17 cellular contexts compared by ENCODE assay signal in the genomic region with DNA sequence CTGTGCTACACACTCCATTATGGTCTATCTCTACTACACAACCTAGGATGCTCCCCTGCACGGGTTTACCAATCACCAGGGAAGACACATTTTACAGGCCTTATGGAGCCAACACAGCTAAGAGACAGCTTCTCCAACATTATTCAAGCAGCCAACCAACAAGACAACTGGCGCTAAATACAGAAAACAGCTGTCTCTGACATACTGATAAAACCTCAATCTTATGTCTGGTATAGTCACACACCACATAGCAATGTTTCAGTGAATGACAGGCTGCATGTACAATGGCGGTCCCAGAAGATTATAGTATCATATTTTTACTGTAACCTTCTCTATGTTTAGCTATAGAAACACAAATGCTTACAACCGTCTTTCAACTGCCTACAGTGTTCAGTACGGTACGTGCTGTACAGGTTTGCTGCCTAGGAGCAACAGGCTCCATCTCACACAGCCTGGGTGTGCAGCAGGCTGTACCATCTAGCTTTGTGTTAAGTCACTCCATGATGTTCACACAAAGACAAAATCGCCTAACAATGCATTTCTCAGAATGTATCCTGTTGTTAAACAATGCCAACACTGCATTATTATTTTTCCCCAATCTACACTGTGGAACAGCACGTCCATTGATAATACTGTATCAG. TPM values are rescaled to one million over a fixed set of nuclear protein-coding genes. Genes with fewer than 3 reads are reported as not detected.
DNase-seq lines count a peak whose midpoint lies in the region; ATAC-seq and TF ChIP-seq lines count a peak whose summit lies in the region.
"Had no signal": no experiment of that assay in that cellular context is flagged by ENCODE, and none has a peak within 500 bp of the region (broad histone marks: within the 10 kb centered on the region; RNA-seq: fewer than 3 reads in every experiment).

No MANE protein-coding gene starts in this region.

- H3K4me3 Mint-ChIP-seq in activated CD8-positive, alpha-beta T cell treated with anti-CD3 and anti-CD28 coated beads for 36 hours = no peak overlapping the region
- H3K4me3 Mint-ChIP-seq in activated CD8-positive, alpha-beta T cell treated with anti-CD3 and anti-CD28 coated beads, Interleukin-2, amount 10 ng/mL, durations not matched to agents 7 days and 5 days = no peak overlapping the region
- H3K4me3 Mint-ChIP-seq in chondrocyte (ENCODE audit: unreplicated experiment) = no peak overlapping the region

- no peaks in the 10 kb centered on the region for H3K9me3 ChIP-seq in HEK293 (ENCODE audit: control insufficient read depth, insufficient read depth, low read depth, low read length)
- H3K9me3 ChIP-seq in gastrocnemius medialis = no peaks in the 10 kb centered on the region
- H3K9me3 ChIP-seq: transverse colon had no signal

- H3K4me1 ChIP-seq in HEK293 (ENCODE audit: control insufficient read depth, insufficient read depth, low read length) (peaks cover 55% of the 10 kb centered on the region), gastrocnemius medialis (peaks cover 87 to 94% of the 10 kb centered on the region in 2 donors)

- intact Hi-C loops in activated CD8-positive, alpha-beta T cell treated with anti-CD3 and anti-CD28 coated beads for 36 hours (cut with micrococcal nuclease) = no loop called here
- intact Hi-C loops in gastrocnemius medialis (cut with DNase I; ENCODE audit: low total_unique reads) = no loop called here

- H3K9me3 Mint-ChIP-seq in activated CD8-positive, alpha-beta T cell treated with anti-CD3 and anti-CD28 coated beads for 36 hours = no peaks in the 10 kb centered on the region
- no peaks in the 10 kb centered on the region for H3K9me3 Mint-ChIP-seq in activated CD8-positive, alpha-beta T cell treated with anti-CD3 and anti-CD28 coated beads, Interleukin-2, amount 10 ng/mL, durations not matched to agents 7 days and 5 days (ENCODE audit: insufficient read depth)
- H3K9me3 Mint-ChIP-seq in chondrocyte (ENCODE audit: low read depth) = no peaks in the 10 kb centered on the region
- H3K9me3 Mint-ChIP-seq: activated T-helper 2 cell treated with anti-CD3 and anti-CD28 coated beads, Interferon-gamma antibody, Interleukin-2, Interleukin-4, amounts not matched to agents 10 μg/mL and 5 μg/mL and 100 μg/mL, durations not matched to agents 14 hours and 24 hours and 36 hours; CD8-positive, alpha-beta memory T cell had no signal

- POLR2A ChIA-PET in activated CD8-positive, alpha-beta T cell treated with anti-CD3 and anti-CD28 coated beads for 36 hours (lab: Charles Lee) = interaction anchor here (0.8 kb wide), 1 partner anchor 138 kb away, joined by 3 read pairs; no protein-coding TSS in a partner anchor
- POLR2A ChIA-PET in activated CD8-positive, alpha-beta T cell treated with anti-CD3 and anti-CD28 coated beads, Interleukin-2, amount 10 ng/mL, durations not matched to agents 7 days and 5 days (lab: Charles Lee) = interaction anchor here (1.0 kb wide), 1 partner anchor 8 kb away, joined by 4 read pairs; no protein-coding TSS in a partner anchor
- POLR2A ChIA-PET in HEK293 (lab: Yijun Ruan, JAX) = interaction anchor here (1.1 to 1.4 kb wide), 2 partner anchors 12 to 13 kb away, joined by 3 read pairs; no protein-coding TSS in a partner anchor

- no peak for TF ChIP-seq POLR2A in gastrocnemius medialis (IDR thresholded peaks at IDR 0.05)

- DNase-seq in activated CD8-positive, alpha-beta T cell treated with anti-CD3 and anti-CD28 coated beads for 36 hours = no peak
- DNase-seq in activated CD8-positive, alpha-beta T cell treated with anti-CD3 and anti-CD28 coated beads, Interleukin-2, amount 10 ng/mL, durations not matched to agents 7 days and 5 days = no peak
- DNase-seq in chondrocyte (ENCODE audit: low spot score) = no peak
- no peak for DNase-seq in gastrocnemius medialis
- no peak for DNase-seq in DMS79 treated with DMSO at 0.1 percent for 48 hours (lab: John Stamatoyannopoulos, UW)
- no peak for DNase-seq in activated gamma-delta T cell (lab: John Stamatoyannopoulos, UW)
- no peak for DNase-seq in occipital lobe (lab: John Stamatoyannopoulos, UW)
- DNase-seq: activated CD4-positive, alpha-beta T cell treated with anti-CD3 and anti-CD28 coated beads, Interleukin-2, amount 50 U/mL, for 48 hours; amygdala; CD8-positive, alpha-beta memory T cell; foreskin fibroblast; NCI-H146; NCI-H2227 treated with DMSO at 0.1 percent for 48 hours; transverse colon had no signal

- no peak overlapping the region for H3K27ac ChIP-seq in HEK293 (ENCODE audit: extremely low read depth, low read depth, low read length)
- H3K27ac ChIP-seq in gastrocnemius medialis = peak overlapping the region; percentile 95 to 100 (median 98)
- H3K27ac ChIP-seq: transverse colon had no signal

- CTCF ChIA-PET in activated CD8-positive, alpha-beta T cell treated with anti-CD3 and anti-CD28 coated beads for 36 hours (lab: Charles Lee) = interaction anchor here (2.1 kb wide), 1 partner anchor 12 kb away, joined by 10 read pairs; a partner anchor contains a TSS
- CTCF ChIA-PET in activated CD8-positive, alpha-beta T cell treated with anti-CD3 and anti-CD28 coated beads, Interleukin-2, amount 10 ng/mL, durations not matched to agents 7 days and 5 days (lab: Charles Lee) = interaction anchor here (1.1 to 5.5 kb wide), 3 partner anchors 12 to 88 kb away, joined by 4 to 50 read pairs (median 24); a partner anchor contains a TSS
- CTCF ChIA-PET in HEK293 (lab: Yijun Ruan, JAX) = interaction anchor here (1.0 to 1.7 kb wide), 5 partner anchors 8 to 87 kb away, joined by 3 to 6 read pairs (median 4); no protein-coding TSS in a partner anchor

- no peaks in the 10 kb centered on the region for H3K27me3 ChIP-seq in gastrocnemius medialis
- H3K27me3 ChIP-seq: transverse colon had no signal

- H3K4me3 ChIP-seq in HEK293 (ENCODE audit: low read depth, low read length) (no peak overlapping the region), gastrocnemius medialis (no peak overlapping the region)
- H3K4me3 ChIP-seq: transverse colon had no signal

- no peak for ATAC-seq in activated CD8-positive, alpha-beta T cell treated with anti-CD3 and anti-CD28 coated beads for 36 hours
- ATAC-seq in activated CD8-positive, alpha-beta T cell treated with anti-CD3 and anti-CD28 coated beads, Interleukin-2, amount 10 ng/mL, durations not matched to agents 7 days and 5 days = no peak
- peak in 1 of 2 donors; percentile 10 for ATAC-seq in gastrocnemius medialis
- ATAC-seq: left lobe of liver had no signal

- H3K36me3 Mint-ChIP-seq in activated CD8-positive, alpha-beta T cell treated with anti-CD3 and anti-CD28 coated beads for 36 hours (ENCODE audit: low read depth) = peaks cover 46% of the 10 kb centered on the region
- peaks cover 48% of the 10 kb centered on the region for H3K36me3 Mint-ChIP-seq in activated CD8-positive, alpha-beta T cell treated with anti-CD3 and anti-CD28 coated beads, Interleukin-2, amount 10 ng/mL, durations not matched to agents 7 days and 5 days (ENCODE audit: low read depth)
- H3K36me3 Mint-ChIP-seq in chondrocyte (ENCODE audit: low read depth) = peaks cover 6% of the 10 kb centered on the region

- peaks cover 81% of the 10 kb centered on the region for H3K4me1 Mint-ChIP-seq in activated CD8-positive, alpha-beta T cell treated with anti-CD3 and anti-CD28 coated beads for 36 hours (ENCODE audit: low read depth)
- H3K4me1 Mint-ChIP-seq in activated CD8-positive, alpha-beta T cell treated with anti-CD3 and anti-CD28 coated beads, Interleukin-2, amount 10 ng/mL, durations not matched to agents 7 days and 5 days (ENCODE audit: low read depth) = peaks cover 81% of the 10 kb centered on the region
- H3K4me1 Mint-ChIP-seq in chondrocyte (ENCODE audit: low read depth) = peaks cover 85% of the 10 kb centered on the region

- no peaks in the 10 kb centered on the region for H3K27me3 Mint-ChIP-seq in activated CD8-positive, alpha-beta T cell treated with anti-CD3 and anti-CD28 coated beads for 36 hours
- H3K27me3 Mint-ChIP-seq in activated CD8-positive, alpha-beta T cell treated with anti-CD3 and anti-CD28 coated beads, Interleukin-2, amount 10 ng/mL, durations not matched to agents 7 days and 5 days (ENCODE audit: low read depth) = no peaks in the 10 kb centered on the region
- H3K27me3 Mint-ChIP-seq in chondrocyte (ENCODE audit: low read depth) = no peaks in the 10 kb centered on the region
- H3K27me3 Mint-ChIP-seq: CD8-positive, alpha-beta memory T cell had no signal

- H3K36me3 ChIP-seq in HEK293 (ENCODE audit: control insufficient read depth in 2 of 2, insufficient read depth in 1 of 2, low read length in 2 of 2) (peaks cover 25 to 63% of the 10 kb centered on the region in 2 experiments), gastrocnemius medialis (peaks cover 0 to 12% of the 10 kb centered on the region in 2 donors)

- peak overlapping the region; percentile 58 for H3K27ac Mint-ChIP-seq in activated CD8-positive, alpha-beta T cell treated with anti-CD3 and anti-CD28 coated beads for 36 hours
- no peak overlapping the region for H3K27ac Mint-ChIP-seq in activated CD8-positive, alpha-beta T cell treated with anti-CD3 and anti-CD28 coated beads, Interleukin-2, amount 10 ng/mL, durations not matched to agents 7 days and 5 days
- peak overlapping the region; percentile 69 for H3K27ac Mint-ChIP-seq in chondrocyte (ENCODE audit: unreplicated experiment)
- H3K27ac Mint-ChIP-seq: activated T-helper 2 cell treated with anti-CD3 and anti-CD28 coated beads, Interferon-gamma antibody, Interleukin-2, Interleukin-4, amounts not matched to agents 10 μg/mL and 5 μg/mL and 100 μg/mL, durations not matched to agents 14 hours and 24 hours and 36 hours had no signal

- TF ChIP-seq CTCF in activated CD8-positive, alpha-beta T cell treated with anti-CD3 and anti-CD28 coated beads for 36 hours (IDR thresholded peaks at IDR 0.05) = no peak
- TF ChIP-seq CTCF in HEK293 (tag by site-specific recombination; IDR thresholded peaks at IDR 0.05) = no peak
- no peak for TF ChIP-seq CTCF in chondrocyte (IDR thresholded peaks at IDR 0.05)
- no peak for TF ChIP-seq CTCF in gastrocnemius medialis (IDR thresholded peaks at IDR 0.05 in 4 of 5, conservative IDR thresholded peaks at IDR 0.05 in 1 of 5)

- in situ Hi-C loops in gastrocnemius medialis (cut with MboI; ENCODE audit: low sequenced_read_pairs in 4 of 4) = loop anchor here in 1 of 4 donors (10.0 kb wide), 1 partner anchor 243 kb away; no protein-coding TSS in a partner anchor

TF ChIP-seq in HEK293, 187 proteins besides CTCF, POLR2A, EP300 and RAD21:
- TF ChIP-seq ZFP37 (tag by site-specific recombination; IDR thresholded peaks at IDR 0.05) (no peak), SCRT2 (tag by site-specific recombination; IDR thresholded peaks at IDR 0.05) (peak; percentile 80)

RNA-seq across cellular contexts. Expression of a gene that starts 10.9 kb away (rescaled TPM):
- total RNA-seq in activated CD8-positive, alpha-beta T cell treated with anti-CD3 and anti-CD28 coated beads for 36 hours = 100 to 1,000 TPM; 149 to 153 TPM
- 100 to 1,000 TPM; 138 to 148 TPM for total RNA-seq in activated CD8-positive, alpha-beta T cell treated with anti-CD3 and anti-CD28 coated beads, Interleukin-2, amount 10 ng/mL, durations not matched to agents 7 days and 5 days
- total RNA-seq in chondrocyte (228 to 248 TPM (median 239 TPM) in 3 replicates), gastrocnemius medialis (100 to 1,000 TPM; 120 to 258 (median 143) TPM), occipital lobe (342 TPM)
